In the genomic region with DNA sequence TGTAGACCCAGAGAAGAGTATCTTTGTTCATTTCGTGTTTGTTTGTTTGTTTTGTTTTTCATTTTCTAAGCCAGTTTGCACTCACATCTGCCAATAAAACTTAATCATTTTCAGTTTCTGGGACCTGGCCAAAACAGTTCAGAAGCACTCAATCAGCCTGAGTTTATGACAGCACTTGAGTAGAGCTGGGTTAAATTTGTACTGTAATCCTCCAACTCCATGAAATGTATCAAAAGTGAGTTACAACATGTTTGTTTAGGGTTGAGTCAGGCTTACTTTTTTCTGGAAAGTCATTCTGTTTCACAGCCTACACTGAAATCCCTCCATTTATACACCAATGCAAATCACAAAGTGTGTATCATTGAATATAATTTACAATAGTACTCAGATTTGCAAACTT, we compare ENCODE assay signal across 22 cellular contexts.
DNase-seq lines count a peak whose midpoint lies in the region; ATAC-seq and TF ChIP-seq lines count a peak whose summit lies in the region.
"Had no signal": no experiment of that assay in that cellular context is flagged by ENCODE, and none has a peak within 500 bp of the region (broad histone marks: within the 10 kb centered on the region; RNA-seq: fewer than 3 reads in every experiment).

No MANE protein-coding gene starts in this region.

- in situ Hi-C loops in mammary epithelial cell (cut with MboI; ENCODE audit: low sequenced_read_pairs in 2 of 2) (no loop called here), GM23248 (cut with MboI) (no loop called here)

- CTCF ChIA-PET in MCF 10A (lab: Yijun Ruan, JAX) (interaction anchor here (0.5 kb wide), 1 partner anchor 1909 kb away, joined by 3 read pairs; no protein-coding TSS in a partner anchor), mammary epithelial cell (lab: Charles Lee; ENCODE audit: low non-redundant PET) (no interaction called here)

- no peak overlapping the region for H3K4me3 ChIP-seq in mammary epithelial cell (replicated peaks in 1 of 3; ENCODE audit: insufficient read depth in 1 of 3, low read depth in 2 of 3, low read length in 3 of 3)
- no peak overlapping the region for H3K4me3 ChIP-seq in RWPE2 (ENCODE audit: severe bottlenecking)
- H3K4me3 ChIP-seq in GM23248, result no peak overlapping the region

- H3K4me1 ChIP-seq in mammary epithelial cell (ENCODE audit: insufficient read depth, low read length) (no peaks in the 10 kb centered on the region), RWPE2 (ENCODE audit: insufficient read depth, poor library complexity, severe bottlenecking) (no peaks in the 10 kb centered on the region), GM23248 (ENCODE audit: insufficient read depth) (no peaks in the 10 kb centered on the region)

- ATAC-seq in RWPE2 (ENCODE audit: low read depth) (peak; percentile 42; the same call in 2 of the 3 replicates), HG03097 (IDR thresholded peaks at IDR 0.05; ENCODE audit: low FRiP score, unreplicated experiment) (no peak)
- ATAC-seq in activated naive CD4-positive, alpha-beta T cell treated with anti-CD3 and anti-CD28 coated beads, Interleukin-2, amount 50 U/mL, for 72 hours, result no peak

- no peaks in the 10 kb centered on the region for H3K9me3 Mint-ChIP-seq in MCF 10A (ENCODE audit: unreplicated experiment)
- H3K9me3 Mint-ChIP-seq in activated naive CD4-positive, alpha-beta T cell treated with anti-CD3 and anti-CD28 coated beads, Interleukin-2, amount 50 U/mL, for 72 hours, result peaks cover 4% of the 10 kb centered on the region in 2 donors

- no peak overlapping the region for H3K27ac Mint-ChIP-seq in MCF 10A (ENCODE audit: low read depth, unreplicated experiment)
- H3K27ac Mint-ChIP-seq in activated naive CD4-positive, alpha-beta T cell treated with anti-CD3 and anti-CD28 coated beads, Interleukin-2, amount 50 U/mL, for 72 hours, result no peak overlapping the region
- H3K27ac Mint-ChIP-seq: HFFc6 had no signal

- WGBS in mammary epithelial cell (ENCODE audit: low coverage, missing lambda C conversion rate), result 17% methylated on average over 1 of the region's 1 CpG
- WGBS in GM23248 (ENCODE audit: low coverage in 1 of 2, low lambda C conversion rate in 2 of 2, missing lambda C conversion rate in 2 of 2), 2 experiments, result 0 to 15% methylated on average over 1 of the region's 1 CpG

- no peaks in the 10 kb centered on the region for H3K36me3 Mint-ChIP-seq in MCF 10A (ENCODE audit: insufficient read depth, unreplicated experiment)
- no peaks in the 10 kb centered on the region for H3K36me3 Mint-ChIP-seq in activated naive CD4-positive, alpha-beta T cell treated with anti-CD3 and anti-CD28 coated beads, Interleukin-2, amount 50 U/mL, for 72 hours

- intact Hi-C loops in MCF 10A (cut with micrococcal nuclease), result no loop called here
- intact Hi-C loops in mammary epithelial cell (cut with micrococcal nuclease), result no loop called here

- peak; percentile 1 for DNase-seq in MCF 10A (ENCODE audit: unreplicated experiment)
- DNase-seq in mammary epithelial cell, result no peak
- DNase-seq in HT1080 (ENCODE audit: low read depth), result peak; percentile 5
- no peak for DNase-seq in RWPE2 (ENCODE audit: low spot score)
- no peak for DNase-seq in GM23248
- no peak for DNase-seq in activated naive CD4-positive, alpha-beta T cell treated with anti-CD3 and anti-CD28 coated beads, Interleukin-2, amount 50 U/mL, for 72 hours (ENCODE audit: low spot score in 2 of 2)
- DNase-seq: ACHN; EL; GOT3; HFFc6; MM.1S; NCI-H1092; NCI-H2107; NCI-H345; NCI-H524 treated with DMSO at 0.1 percent for 48 hours; NK-92 treated with Interleukin-12 subunit alpha and Interleukin-12 subunit beta, amount 100 ng/mL, for 24 hours; RPMI8226; SIG-M5; T1000 had no signal

- BruUV-seq in MCF 10A (replicated peaks; lab: Mats Ljungman, UMichigan) (no TSS peak), mammary epithelial cell (replicated peaks; lab: Mats Ljungman, UMichigan) (no TSS peak)

- no peak overlapping the region for H3K27ac ChIP-seq in mammary epithelial cell (ENCODE audit: insufficient read depth, low read depth, low read length)
- no peak overlapping the region for H3K27ac ChIP-seq in RWPE2 (ENCODE audit: poor library complexity, severe bottlenecking)
- no peak overlapping the region for H3K27ac ChIP-seq in GM23248
- H3K27ac ChIP-seq: C4-2B, KMS-11 had no signal

- H3K79me2 ChIP-seq in mammary epithelial cell (ENCODE audit: insufficient read depth, low read length), result no peaks in the 10 kb centered on the region
- H3K79me2 ChIP-seq in GM23248 (ENCODE audit: insufficient read depth), result no peaks in the 10 kb centered on the region

- no peaks in the 10 kb centered on the region for H3K9me3 ChIP-seq in mammary epithelial cell (replicated peaks; ENCODE audit: insufficient read depth, low read length)
- no peaks in the 10 kb centered on the region for H3K9me3 ChIP-seq in RWPE2 (ENCODE audit: severe bottlenecking)
- H3K9me3 ChIP-seq in GM23248 (ENCODE audit: low read depth), result no peaks in the 10 kb centered on the region

- peaks cover 2% of the 10 kb centered on the region for H3K27me3 Mint-ChIP-seq in MCF 10A (ENCODE audit: insufficient read depth, unreplicated experiment)

- H3K4me3 Mint-ChIP-seq in MCF 10A (ENCODE audit: unreplicated experiment), result no peak overlapping the region
- H3K4me3 Mint-ChIP-seq: HFFc6 had no signal

- H3K36me3 ChIP-seq in mammary epithelial cell (ENCODE audit: insufficient read depth, low read length) (no peaks in the 10 kb centered on the region), RWPE2 (ENCODE audit: low read depth) (no peaks in the 10 kb centered on the region), GM23248 (ENCODE audit: low read depth) (no peaks in the 10 kb centered on the region)

- H3K9me2 ChIP-seq in GM23248 (ENCODE audit: insufficient read depth), result no peaks in the 10 kb centered on the region

- POLR2A ChIA-PET in MCF 10A (lab: Yijun Ruan, JAX), result no interaction called here

- H3F3A ChIP-seq in GM23248 (ENCODE audit: insufficient read depth), result no peaks in the 10 kb centered on the region

- no peak for TF ChIP-seq CTCF in MCF 10A (IDR thresholded peaks at IDR 0.05; ENCODE audit: unreplicated experiment)
- TF ChIP-seq CTCF in mammary epithelial cell (conservative IDR thresholded peaks at IDR 0.05 in 1 of 2, IDR thresholded peaks at IDR 0.05 in 1 of 2; ENCODE audit: extremely low read depth in 1 of 2, insufficient read depth in 1 of 2, low read depth in 1 of 2, low read length in 2 of 2), result no peak
- TF ChIP-seq CTCF in RWPE2 (IDR thresholded peaks at IDR 0.05; ENCODE audit: poor library complexity, severe bottlenecking), result no peak

- H2AFZ ChIP-seq in mammary epithelial cell (ENCODE audit: low read depth, low read length) (no peak overlapping the region), GM23248 (no peak overlapping the region)

- H3K27me3 ChIP-seq in mammary epithelial cell (ENCODE audit: insufficient read depth, low read length) (no peaks in the 10 kb centered on the region), RWPE2 (ENCODE audit: insufficient read depth, poor library complexity, severe bottlenecking) (no peaks in the 10 kb centered on the region), GM23248 (replicated peaks; ENCODE audit: insufficient read depth) (no peaks in the 10 kb centered on the region)

- dilution Hi-C loops in mammary epithelial cell (cut with HindIII; ENCODE audit: low sequenced_read_pairs), result no loop called here

- H3K4me2 ChIP-seq in mammary epithelial cell (ENCODE audit: insufficient read depth, low read depth, low read length) (no peak overlapping the region), GM23248 (ENCODE audit: unreplicated experiment) (no peak overlapping the region)
- H3K4me2 ChIP-seq: KMS-11 had no signal

- H3K9ac ChIP-seq in mammary epithelial cell (ENCODE audit: insufficient read depth, low read length), result no peak overlapping the region
- no peak overlapping the region for H3K9ac ChIP-seq in GM23248
- H3K9ac ChIP-seq: KMS-11 had no signal

- no peaks in the 10 kb centered on the region for H3K4me1 Mint-ChIP-seq in MCF 10A (ENCODE audit: insufficient read depth, unreplicated experiment)

- H4K20me1 ChIP-seq in mammary epithelial cell (ENCODE audit: insufficient read depth, low read length), result no peaks in the 10 kb centered on the region
- no peaks in the 10 kb centered on the region for H4K20me1 ChIP-seq in GM23248 (ENCODE audit: insufficient read depth)

Comparison
In these comparisons a context has a peak if more than half of its experiments do, and no peak if none do; other contexts are left out.
1. DNase-seq: peak in MCF 10A (single experiment) and HT1080 (single experiment); none in mammary epithelial cell (single experiment), RWPE2 (single experiment), GM23248 (single experiment) and activated naive CD4-positive, alpha-beta T cell treated with anti-CD3 and anti-CD28 coated beads, Interleukin-2, amount 50 U/mL, for 72 hours (0 of 2).